14 cellular contexts compared by ENCODE assay signal in genomic region chr12:501722-502447, GRCh38. TPM values are rescaled to one million over a fixed set of nuclear protein-coding genes. Genes with fewer than 3 reads are reported as not detected.
A peak's percentile ranks its signal among the peaks of the same experiment; 100 is the strongest.
DNase-seq lines count a peak whose midpoint lies in the region; ATAC-seq and TF ChIP-seq lines count a peak whose summit lies in the region.
"Had no signal": no experiment of that assay in that cellular context is flagged by ENCODE, and none has a peak within 500 bp of the region (broad histone marks: within the 10 kb centered on the region; RNA-seq: fewer than 3 reads in every experiment).

No MANE protein-coding gene starts in this region.

- no peaks in the 10 kb centered on the region for H3K36me3 ChIP-seq in colonic mucosa
- H3K36me3 ChIP-seq: left lung had no signal

- H3K9me3 Mint-ChIP-seq in Calu3 (ENCODE audit: low read depth, unreplicated experiment) = no peaks in the 10 kb centered on the region
- no peaks in the 10 kb centered on the region for H3K9me3 Mint-ChIP-seq in nephron progenitor cell
- no peaks in the 10 kb centered on the region for H3K9me3 Mint-ChIP-seq in activated T-cell treated with anti-CD3 and anti-CD28 coated beads, Interleukin-2, amount 50 U/mL, for 24 hours
- H3K9me3 Mint-ChIP-seq: activated naive CD8-positive, alpha-beta T cell treated with anti-CD3 and anti-CD28 coated beads, Interleukin-2, amount 10 ng/mL, durations not matched to agents 7 days and 5 days; activated T-cell treated with anti-CD3 and anti-CD28 coated beads, Interleukin-2, amount 50 U/mL, for 4 hours; naive thymus-derived CD8-positive, alpha-beta T cell had no signal

- DNase-seq in Calu3 = no peak
- peak; percentile 63 for DNase-seq in NCI-H1092 treated with DMSO at 0.1 percent for 48 hours (lab: John Stamatoyannopoulos, UW)
- DNase-seq in colonic mucosa = no peak
- no peak for DNase-seq in nephron progenitor cell
- no peak for DNase-seq in activated naive CD4-positive, alpha-beta T cell (lab: John Stamatoyannopoulos, UW)
- no peak for DNase-seq in activated T-cell treated with anti-CD3 and anti-CD28 coated beads, Interleukin-2, amount 50 U/mL, for 24 hours
- DNase-seq: activated naive CD8-positive, alpha-beta T cell treated with anti-CD3 and anti-CD28 coated beads, Interleukin-2, amount 10 ng/mL, durations not matched to agents 7 days and 5 days; activated T-cell treated with anti-CD3 and anti-CD28 coated beads, Interleukin-2, amount 50 U/mL, for 4 hours; central memory CD4-positive, alpha-beta T cell; effector memory CD4-positive, alpha-beta T cell; left lung; naive thymus-derived CD8-positive, alpha-beta T cell had no signal

- no peak for TF ChIP-seq CTCF in Calu3 (IDR thresholded peaks at IDR 0.05; ENCODE audit: unreplicated experiment)
- TF ChIP-seq CTCF in colonic mucosa (IDR thresholded peaks at IDR 0.05) = no peak
- no peak for TF ChIP-seq CTCF in nephron progenitor cell (IDR thresholded peaks at IDR 0.05)

- peak overlapping the region; percentile 92 for H3K27ac ChIP-seq in colonic mucosa

- ATAC-seq in HG03378 (IDR thresholded peaks at IDR 0.05; ENCODE audit: unreplicated experiment) (no peak), HG03196 (IDR thresholded peaks at IDR 0.05; ENCODE audit: unreplicated experiment) (no peak)
- ATAC-seq: activated T-cell treated with anti-CD3 and anti-CD28 coated beads, Interleukin-2, amount 50 U/mL, for 4 hours; naive thymus-derived CD8-positive, alpha-beta T cell had no signal

- CTCF ChIA-PET in Calu3 (lab: Charles Lee) = interaction anchor here (0.6 to 2.5 kb wide), 3 partner anchors 8 to 37 kb away, joined by 4 to 21 read pairs (median 13); no protein-coding TSS in a partner anchor

- H3K4me1 Mint-ChIP-seq in Calu3 (ENCODE audit: low read depth, unreplicated experiment) (peaks cover 44% of the 10 kb centered on the region), nephron progenitor cell (peaks cover 38% of the 10 kb centered on the region)
- peaks cover 4% of the 10 kb centered on the region for H3K4me1 Mint-ChIP-seq in activated T-cell treated with anti-CD3 and anti-CD28 coated beads, Interleukin-2, amount 50 U/mL, for 24 hours (ENCODE audit: low read depth)

- intact Hi-C loops in Calu3 (cut with micrococcal nuclease; ENCODE audit: unreplicated experiment) = loop anchor here (5.0 kb wide), 2 partner anchors 35 to 40 kb away; no protein-coding TSS in a partner anchor
- intact Hi-C loops in colonic mucosa (cut with DNase I) = loop anchor here (5.0 kb wide), 1 partner anchor 40 kb away; no protein-coding TSS in a partner anchor

- peaks cover 8% of the 10 kb centered on the region for H3K4me1 ChIP-seq in colonic mucosa

- peaks cover 6% of the 10 kb centered on the region for H3K36me3 Mint-ChIP-seq in Calu3 (ENCODE audit: insufficient read depth, unreplicated experiment)
- no peaks in the 10 kb centered on the region for H3K36me3 Mint-ChIP-seq in nephron progenitor cell (ENCODE audit: low read depth)
- H3K36me3 Mint-ChIP-seq in activated T-cell treated with anti-CD3 and anti-CD28 coated beads, Interleukin-2, amount 50 U/mL, for 24 hours (ENCODE audit: low read depth) = no peaks in the 10 kb centered on the region
- H3K36me3 Mint-ChIP-seq: activated naive CD8-positive, alpha-beta T cell treated with anti-CD3 and anti-CD28 coated beads, Interleukin-2, amount 10 ng/mL, durations not matched to agents 7 days and 5 days; naive thymus-derived CD8-positive, alpha-beta T cell had no signal

- no TSS peak for BruUV-seq in Calu3 (replicated peaks; lab: Mats Ljungman, UMichigan)

- H3K27me3 ChIP-seq in colonic mucosa = no peaks in the 10 kb centered on the region

- no peaks in the 10 kb centered on the region for H3K9me3 ChIP-seq in colonic mucosa
- H3K9me3 ChIP-seq: left lung had no signal

- H3K27me3 Mint-ChIP-seq in Calu3 (ENCODE audit: unreplicated experiment) = no peaks in the 10 kb centered on the region
- H3K27me3 Mint-ChIP-seq in nephron progenitor cell (ENCODE audit: low read depth, poor library complexity) = peaks cover 12% of the 10 kb centered on the region
- H3K27me3 Mint-ChIP-seq in activated T-cell treated with anti-CD3 and anti-CD28 coated beads, Interleukin-2, amount 50 U/mL, for 24 hours = no peaks in the 10 kb centered on the region

- H3K4me3 ChIP-seq in colonic mucosa = no peak overlapping the region
- H3K4me3 ChIP-seq: left lung had no signal

- peak overlapping the region; percentile 87 for H3K27ac Mint-ChIP-seq in Calu3 (ENCODE audit: unreplicated experiment)
- peak overlapping the region; percentile 67 for H3K27ac Mint-ChIP-seq in nephron progenitor cell
- no peak overlapping the region for H3K27ac Mint-ChIP-seq in activated T-cell treated with anti-CD3 and anti-CD28 coated beads, Interleukin-2, amount 50 U/mL, for 24 hours
- H3K27ac Mint-ChIP-seq: activated naive CD8-positive, alpha-beta T cell treated with anti-CD3 and anti-CD28 coated beads, Interleukin-2, amount 10 ng/mL, durations not matched to agents 7 days and 5 days had no signal

- H3K9ac ChIP-seq in colonic mucosa (ENCODE audit: low read depth in 2 of 2, low read length in 2 of 2) = peak overlapping the region in 1 of 2 donors; percentile 47

- peak overlapping the region; percentile 69 for H3K4me3 Mint-ChIP-seq in Calu3 (ENCODE audit: low read depth, unreplicated experiment)
- H3K4me3 Mint-ChIP-seq in nephron progenitor cell = no peak overlapping the region
- no peak overlapping the region for H3K4me3 Mint-ChIP-seq in activated T-cell treated with anti-CD3 and anti-CD28 coated beads, Interleukin-2, amount 50 U/mL, for 24 hours
- H3K4me3 Mint-ChIP-seq: activated naive CD8-positive, alpha-beta T cell treated with anti-CD3 and anti-CD28 coated beads, Interleukin-2, amount 10 ng/mL, durations not matched to agents 7 days and 5 days; activated T-cell treated with anti-CD3 and anti-CD28 coated beads, Interleukin-2, amount 50 U/mL, for 4 hours; naive thymus-derived CD8-positive, alpha-beta T cell had no signal

RNA-seq across cellular contexts. Expression of gene B4GALNT3, which starts 42.1 kb away (rescaled TPM):
- total RNA-seq in Calu3 (2022) (15.9 and 19.3 TPM in 2 replicates), colonic mucosa (10 to 100 TPM; 73.7 to 84.0 TPM)
